ENCODE assay signal across 1 cellular context in genomic region chr1:231604276-231604621, GRCh38.
TF ChIP-seq lines count a peak whose summit lies in the region.

No MANE protein-coding gene starts in this region.

TF ChIP-seq in HCT116, 20 proteins besides CTCF, POLR2A, EP300 and RAD21:
- no peak for TF ChIP-seq EZH2phosphoT487 (IDR thresholded peaks at IDR 0.05; ENCODE audit: borderline replicate concordance)
- no peak for TF ChIP-seq REST (IDR thresholded peaks at IDR 0.05; ENCODE audit: low read depth)
- no peak for TF ChIP-seq JUND (IDR thresholded peaks at IDR 0.05)
- TF ChIP-seq ZBTB33 (IDR thresholded peaks at IDR 0.05; ENCODE audit: extremely low read depth, insufficient replicate concordance, low read length) = no peak
- no peak for TF ChIP-seq ZNF274 (IDR thresholded peaks at IDR 0.05; ENCODE audit: low read depth, low read length)
- TF ChIP-seq EZH2 (IDR thresholded peaks at IDR 0.05) = no peak
- TF ChIP-seq FOSL1 (IDR thresholded peaks at IDR 0.05; ENCODE audit: low read depth) = no peak
- no peak for TF ChIP-seq SRF (IDR thresholded peaks at IDR 0.05; ENCODE audit: low read depth)
- TF ChIP-seq MAX (IDR thresholded peaks at IDR 0.05) = no peak
- no peak for TF ChIP-seq ELF1 (IDR thresholded peaks at IDR 0.05; ENCODE audit: borderline replicate concordance, low read depth)
- TF ChIP-seq ATF3 (IDR thresholded peaks at IDR 0.05) = no peak
- TF ChIP-seq YY1 (IDR thresholded peaks at IDR 0.05; ENCODE audit: extremely low read depth, insufficient replicate concordance, low read depth, low read length) = no peak
